8 cellular contexts compared by ENCODE assay signal in the genomic region with DNA sequence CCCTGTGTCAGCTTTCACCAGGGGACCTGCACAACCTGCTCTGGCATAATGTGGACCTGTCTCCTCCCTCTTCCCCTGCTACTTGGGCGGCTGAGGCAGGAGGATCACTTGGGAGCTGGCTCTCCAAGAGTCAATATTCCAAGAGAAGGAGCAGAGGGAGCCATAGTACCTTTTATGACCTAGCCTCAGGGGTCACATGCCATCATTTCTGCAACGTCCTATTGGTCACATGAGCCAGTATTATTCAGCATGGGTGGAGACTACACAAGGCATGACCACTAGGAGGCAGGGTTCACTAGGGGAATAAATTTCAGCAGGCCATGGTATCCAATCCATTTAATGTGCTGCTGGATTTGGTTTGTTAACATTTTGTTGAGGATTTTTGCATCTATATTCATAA. TPM values are rescaled to one million over a fixed set of nuclear protein-coding genes. Genes with fewer than 3 reads are reported as not detected.
DNase-seq lines count a peak whose midpoint lies in the region; ATAC-seq and TF ChIP-seq lines count a peak whose summit lies in the region.

No MANE protein-coding gene starts in this region.

- ATAC-seq in GM19328 (IDR thresholded peaks at IDR 0.05; ENCODE audit: unreplicated experiment) (no peak), upper lobe of left lung (ENCODE audit: low FRiP score in 2 of 2) (no peak), HG02870 (IDR thresholded peaks at IDR 0.05; ENCODE audit: unreplicated experiment) (no peak)

- H3K9me2 ChIP-seq in hepatocyte (replicated peaks; ENCODE audit: insufficient read depth), result no peaks in the 10 kb centered on the region

- H3K27me3 ChIP-seq in hepatocyte (no peaks in the 10 kb centered on the region), upper lobe of left lung (no peaks in the 10 kb centered on the region)

- TF ChIP-seq EP300 in upper lobe of left lung (IDR thresholded peaks at IDR 0.05), result no peak

- H3K27ac ChIP-seq in hepatocyte, result no peak overlapping the region
- no peak overlapping the region for H3K27ac ChIP-seq in upper lobe of left lung

- WGBS in hepatocyte (ENCODE audit: low lambda C conversion rate, missing lambda C conversion rate), result 58% methylated on average over 2 of the region's 2 CpGs
- WGBS in upper lobe of left lung, 2 donors, result 44 to 49% methylated on average over 2 of the region's 2 CpGs

- H2AFZ ChIP-seq in hepatocyte, result no peak overlapping the region

- no peaks in the 10 kb centered on the region for H3K36me3 ChIP-seq in hepatocyte (replicated peaks; ENCODE audit: insufficient read depth, low read depth)
- no peaks in the 10 kb centered on the region for H3K36me3 ChIP-seq in upper lobe of left lung

- H3K4me3 ChIP-seq in LNCaP clone FGC (ENCODE audit: low read depth, low read length) (no peak overlapping the region), hepatocyte (no peak overlapping the region), upper lobe of left lung (no peak overlapping the region)

- H3K4me2 ChIP-seq in hepatocyte, result no peak overlapping the region

- DNase-seq in EH (ENCODE audit: low read depth) (peak; percentile 43), LNCaP clone FGC (ENCODE audit: low read depth) (no peak), hepatocyte (ENCODE audit: low spot score) (peak; percentile 59), upper lobe of left lung (no peak), cerebellum (ENCODE audit: low spot score) (no peak)
- DNase-seq in activated CD4-positive, alpha-beta T cell treated with anti-CD3 and anti-CD28 coated beads, Interleukin-2, amount 50 U/mL, for 48 hours, result peak; percentile 54 to 63

- TF ChIP-seq POLR2A in upper lobe of left lung (IDR thresholded peaks at IDR 0.05), result no peak

- TF ChIP-seq CTCF in LNCaP clone FGC (IDR thresholded peaks at IDR 0.05; ENCODE audit: control insufficient read depth, extremely low read depth, insufficient read depth) (peak; percentile 6; the same call in 1 of the 2 replicates), hepatocyte (IDR thresholded peaks at IDR 0.05; ENCODE audit: poor library complexity) (peak; percentile 44), upper lobe of left lung (IDR thresholded peaks at IDR 0.05) (peak in 1 of 6 experiments; percentile 40)

- no peaks in the 10 kb centered on the region for H3K9me3 ChIP-seq in hepatocyte (ENCODE audit: low read depth)
- peaks cover 0 to 10% (median 4%) of the 10 kb centered on the region in 4 donors for H3K9me3 ChIP-seq in upper lobe of left lung

- no peaks in the 10 kb centered on the region for H3K4me1 ChIP-seq in hepatocyte (ENCODE audit: insufficient read depth)
- H3K4me1 ChIP-seq in upper lobe of left lung, result no peaks in the 10 kb centered on the region

- H4K20me1 ChIP-seq in hepatocyte (ENCODE audit: insufficient read depth, poor library complexity, severe bottlenecking), result no peaks in the 10 kb centered on the region

- no peaks in the 10 kb centered on the region for H3K79me2 ChIP-seq in hepatocyte

RNA-seq across cellular contexts. Expression of gene SHFL, which starts 12.0 kb away (rescaled TPM):
- total RNA-seq in hepatocyte (26.0 and 28.7 TPM in 2 replicates), upper lobe of left lung (10 to 100 TPM; 28.9 to 95.3 (median 39.0) TPM), cerebellum (6.6 TPM)
- polyA plus RNA-seq in hepatocyte, result 48.7 and 50.9 TPM in 2 replicates

RNA-seq across cellular contexts. Expression of gene ANGPTL6, which starts 28.3 kb away (rescaled TPM):
- 3.9 and 5.9 TPM in 2 replicates for total RNA-seq in hepatocyte
- 4.7 and 5.5 TPM in 2 replicates for polyA plus RNA-seq in hepatocyte
- 1 to 10 TPM in 2 of 6 donors, under 1 TPM in 2, not detected in 2; 0.17 to 2.0 (median 1.4) TPM for total RNA-seq in upper lobe of left lung
- total RNA-seq in cerebellum, result 0.45 TPM

RNA-seq across cellular contexts. Expression of gene PPAN, which starts 32.0 kb away (rescaled TPM):
- total RNA-seq in hepatocyte (15.0 and 15.5 TPM in 2 replicates), upper lobe of left lung (10 to 100 TPM; 18.3 to 46.8 (median 37.8) TPM), cerebellum (17.2 TPM)
- 26.0 and 41.9 TPM in 2 replicates for polyA plus RNA-seq in hepatocyte

RNA-seq across cellular contexts. Expression of gene P2RY11, which starts 37.3 kb away (rescaled TPM):
- 2.7 and 3.8 TPM in 2 replicates for total RNA-seq in hepatocyte
- polyA plus RNA-seq in hepatocyte, result 6.1 TPM in 2 replicates
- 10 to 100 TPM in 5 of 6 donors, 1 to 10 TPM in 1; 5.4 to 36.7 (median 15.3) TPM for total RNA-seq in upper lobe of left lung
- 4.9 TPM for total RNA-seq in cerebellum

RNA-seq across cellular contexts. Expression of gene EIF3G, which starts 45.5 kb away (rescaled TPM):
- total RNA-seq in hepatocyte (138 and 169 TPM in 2 replicates), upper lobe of left lung (100 to 1,000 TPM; 133 to 246 (median 213) TPM), cerebellum (76.3 TPM)
- 134 and 157 TPM in 2 replicates for polyA plus RNA-seq in hepatocyte

Comparison
In these comparisons a context has a peak if more than half of its experiments do, and no peak if none do; other contexts are left out.
1. DNase-seq: peak in EH (single experiment), activated CD4-positive, alpha-beta T cell treated with anti-CD3 and anti-CD28 coated beads, Interleukin-2, amount 50 U/mL, for 48 hours (2 of 2) and hepatocyte (single experiment); none in LNCaP clone FGC (single experiment), upper lobe of left lung (0 of 2) and cerebellum (single experiment).